1 cellular context compared by ENCODE assay signal in the genomic region with DNA sequence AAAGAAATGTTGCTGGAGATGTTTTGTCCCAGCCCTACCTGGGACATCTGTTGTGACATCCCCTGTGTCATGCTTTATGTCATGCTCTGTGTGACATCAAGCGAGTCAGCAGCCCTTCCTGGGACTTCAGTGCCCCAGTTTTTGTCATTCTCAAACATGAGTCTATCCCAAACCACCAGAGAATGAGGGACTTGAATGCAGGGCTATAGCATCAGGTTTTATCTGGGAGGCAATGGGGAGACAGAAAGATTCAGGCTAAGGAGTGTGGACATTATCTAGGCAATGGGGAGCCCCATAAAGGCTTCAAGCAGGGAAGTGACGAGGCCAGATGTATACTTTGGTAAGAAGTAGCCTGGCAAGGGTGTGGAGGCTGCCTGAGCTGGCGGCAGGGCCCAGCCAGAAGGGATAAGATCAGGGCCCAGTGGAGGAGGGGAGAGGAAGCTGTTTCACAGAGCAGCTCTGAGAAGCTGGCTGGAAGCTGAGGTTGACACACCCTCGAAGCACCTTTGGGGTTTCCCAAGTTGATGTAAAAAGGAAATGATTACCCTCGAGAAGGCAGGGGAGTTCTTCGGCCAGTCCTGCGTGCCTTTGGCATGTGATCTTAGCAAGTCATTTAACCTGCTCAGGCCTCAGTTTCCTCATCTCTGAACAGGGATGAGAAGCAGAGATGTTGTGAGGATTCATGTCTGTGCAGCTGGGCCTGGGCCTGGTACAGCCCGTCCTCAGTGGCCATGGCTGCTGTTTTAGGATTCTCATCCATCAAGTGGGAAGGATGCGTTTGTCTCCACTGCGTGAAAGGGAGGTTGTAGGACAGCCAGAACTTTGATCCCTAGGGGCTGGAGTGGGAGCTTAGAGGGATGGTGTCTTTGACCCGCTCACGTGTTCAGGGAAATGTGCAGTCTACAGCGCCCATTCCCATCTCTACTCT.
TF ChIP-seq lines count a peak whose summit lies in the region.

No MANE protein-coding gene starts in this region.

TF ChIP-seq in GM12878, 131 proteins besides CTCF, POLR2A, EP300 and RAD21 (continued from another document):
- TF ChIP-seq, protein P1, sequence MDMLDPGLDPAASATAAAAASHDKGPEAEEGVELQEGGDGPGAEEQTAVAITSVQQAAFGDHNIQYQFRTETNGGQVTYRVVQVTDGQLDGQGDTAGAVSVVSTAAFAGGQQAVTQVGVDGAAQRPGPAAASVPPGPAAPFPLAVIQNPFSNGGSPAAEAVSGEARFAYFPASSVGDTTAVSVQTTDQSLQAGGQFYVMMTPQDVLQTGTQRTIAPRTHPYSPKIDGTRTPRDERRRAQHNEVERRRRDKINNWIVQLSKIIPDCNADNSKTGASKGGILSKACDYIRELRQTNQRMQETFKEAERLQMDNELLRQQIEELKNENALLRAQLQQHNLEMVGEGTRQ (IDR thresholded peaks at IDR 0.05; ENCODE audit: borderline replicate concordance, low read depth, low read length): peak; percentile 11; the same call in 1 of the 2 replicates
- TF ChIP-seq RCOR1 (conservative IDR thresholded peaks at IDR 0.05; ENCODE audit: low read depth, low read length): 0 out of 2 replicates have a peak, but pooled peaks have one; percentile 40
